1 cellular context compared by ENCODE assay signal in the genomic region with DNA sequence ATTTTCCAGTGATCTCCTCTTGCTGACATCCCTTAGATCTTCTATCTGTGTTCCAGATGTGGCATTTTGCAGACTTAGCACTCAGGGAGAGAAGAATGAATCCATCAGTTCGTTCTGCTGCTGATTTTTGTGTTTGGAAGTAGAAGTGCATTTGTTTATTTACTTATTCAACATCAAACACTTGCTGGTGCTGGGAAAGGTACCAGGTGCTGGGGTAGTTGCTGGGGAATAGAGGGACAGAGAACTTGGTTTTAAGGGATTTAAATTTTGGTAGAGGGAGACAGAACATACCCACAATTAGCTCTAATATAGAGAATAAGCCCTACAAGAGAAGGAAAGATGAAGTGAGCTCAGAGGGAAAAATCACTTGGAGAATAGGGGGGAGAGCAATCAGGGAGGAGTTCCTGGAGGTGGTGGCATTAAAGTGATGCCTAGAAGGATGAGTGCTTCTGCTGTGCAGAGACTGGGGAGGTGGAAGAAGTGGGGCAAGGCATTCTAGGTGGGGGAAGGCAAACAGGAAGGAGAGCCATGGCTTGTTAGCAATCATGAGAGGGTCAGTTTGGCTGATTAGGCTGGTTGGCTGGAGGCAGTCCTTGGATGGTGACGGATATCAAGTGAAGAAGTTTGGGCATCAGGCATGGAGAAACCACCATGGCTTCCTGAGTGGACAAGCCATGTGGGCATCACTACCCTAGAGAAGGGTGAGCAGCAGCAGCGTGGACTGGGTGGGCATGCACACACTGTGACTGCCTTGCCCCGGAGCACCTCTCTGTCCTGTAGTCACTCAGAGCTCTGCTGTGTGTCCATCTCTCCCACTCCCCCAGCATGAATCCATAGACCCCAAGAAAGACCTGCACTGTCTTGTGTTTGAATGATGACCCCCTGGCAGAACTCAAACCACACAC.
TF ChIP-seq lines count a peak whose summit lies in the region.

No MANE protein-coding gene starts in this region.

TF ChIP-seq in H1, 55 proteins besides CTCF, POLR2A, EP300 and RAD21:
- no peak for TF ChIP-seq BCL11A (IDR thresholded peaks at IDR 0.05; ENCODE audit: low read depth in 2 of 2, low read length in 2 of 2)
- TF ChIP-seq PHF8 (conservative IDR thresholded peaks at IDR 0.05; ENCODE audit: low read depth, low read length), result no peak
- no peak for TF ChIP-seq CBX8 (IDR thresholded peaks at IDR 0.05; ENCODE audit: borderline replicate concordance, low read depth, low read length)
- no peak for TF ChIP-seq FOSL1 (IDR thresholded peaks at IDR 0.05; ENCODE audit: insufficient read depth, low read depth, low read length)
- no peak for TF ChIP-seq HDAC6 (IDR thresholded peaks at IDR 0.05; ENCODE audit: low read depth, low read length)
- TF ChIP-seq TCF12 (IDR thresholded peaks at IDR 0.05; ENCODE audit: low read depth, low read length), result no peak
- no peak for TF ChIP-seq SIN3A (conservative IDR thresholded peaks at IDR 0.05 in 1 of 2, IDR thresholded peaks at IDR 0.05 in 1 of 2; ENCODE audit: low read depth in 1 of 2, low read length in 2 of 2)
- TF ChIP-seq SP2 (IDR thresholded peaks at IDR 0.05; ENCODE audit: low read length), result no peak
- no peak for TF ChIP-seq ATF3 (IDR thresholded peaks at IDR 0.05; ENCODE audit: insufficient read depth, low read depth, low read length)
- TF ChIP-seq E2F6 (IDR thresholded peaks at IDR 0.05), result no peak
- TF ChIP-seq TAF1 (IDR thresholded peaks at IDR 0.05; ENCODE audit: low read depth, low read length), result no peak
- TF ChIP-seq SAP30 (IDR thresholded peaks at IDR 0.05; ENCODE audit: insufficient read depth, insufficient replicate concordance, low read length), result no peak
- TF ChIP-seq BRCA1 (IDR thresholded peaks at IDR 0.05; ENCODE audit: low read depth, low read length), result no peak
- no peak for TF ChIP-seq POLR2AphosphoS5 (IDR thresholded peaks at IDR 0.05; ENCODE audit: low read depth, low read length)
- TF ChIP-seq CBX5 (IDR thresholded peaks at IDR 0.05; ENCODE audit: low read depth, low read length), result no peak
- TF ChIP-seq ZNF274 (IDR thresholded peaks at IDR 0.05; ENCODE audit: borderline replicate concordance, extremely low read depth, low read length), result no peak
- no peak for TF ChIP-seq CHD2 (IDR thresholded peaks at IDR 0.05; ENCODE audit: low read length)
- TF ChIP-seq JUND (IDR thresholded peaks at IDR 0.05; ENCODE audit: low read length), result no peak
